1 cellular context compared by ENCODE assay signal in the genomic region with DNA sequence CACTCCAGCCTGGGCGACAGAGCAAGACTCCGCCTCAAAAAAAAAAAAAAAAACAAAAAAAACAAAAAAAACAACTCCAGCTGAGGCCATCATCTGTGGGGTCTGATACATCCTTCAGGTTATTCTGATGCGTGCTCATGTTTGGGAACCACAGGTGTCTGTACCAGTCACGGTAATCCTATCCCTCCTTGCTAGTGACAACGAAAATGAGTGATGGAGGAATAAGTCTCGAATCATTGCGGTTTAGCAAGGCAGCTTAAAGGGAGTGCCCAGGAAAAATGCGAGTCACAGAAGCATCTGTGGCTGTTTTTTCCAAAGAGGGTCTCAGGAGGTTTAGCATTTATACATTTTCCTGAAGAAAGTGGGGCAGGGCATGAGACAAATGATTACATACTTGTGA.
TF ChIP-seq lines count a peak whose summit lies in the region.

No MANE protein-coding gene starts in this region.

TF ChIP-seq in HEK293, 187 proteins besides CTCF, POLR2A, EP300 and RAD21 (continued from another document):
- TF ChIP-seq ZBTB10 (tag by site-specific recombination; IDR thresholded peaks at IDR 0.05) (no peak), ZNF596 (tag by site-specific recombination; IDR thresholded peaks at IDR 0.05) (no peak), ZNF114 (tag by site-specific recombination; IDR thresholded peaks at IDR 0.05) (no peak)
